In genomic region chr1:35561972-35562680, GRCh38 we compare ENCODE assay signal across 30 cellular contexts. TPM values are rescaled to one million over a fixed set of nuclear protein-coding genes. Genes with fewer than 3 reads are reported as not detected.
A peak's percentile ranks its signal among the peaks of the same experiment; 100 is the strongest.
DNase-seq lines count a peak whose midpoint lies in the region; ATAC-seq and TF ChIP-seq lines count a peak whose summit lies in the region.
"Had no signal": no experiment of that assay in that cellular context is flagged by ENCODE, and none has a peak within 500 bp of the region (broad histone marks: within the 10 kb centered on the region; RNA-seq: fewer than 3 reads in every experiment).

No MANE protein-coding gene starts in this region.

- H3K9me3 ChIP-seq in Loucy (ENCODE audit: insufficient read depth, low read depth, low read length) (no peaks in the 10 kb centered on the region), tibial nerve (no peaks in the 10 kb centered on the region), prostate gland (no peaks in the 10 kb centered on the region)
- H3K9me3 ChIP-seq: body of pancreas, right lobe of liver, testis, uterus had no signal

- H2AFZ ChIP-seq in Loucy (ENCODE audit: low read length): no peak overlapping the region
- H2AFZ ChIP-seq: parathyroid adenoma had no signal

- TF ChIP-seq POLR2A in tibial nerve (IDR thresholded peaks at IDR 0.05) (no peak), prostate gland (IDR thresholded peaks at IDR 0.05) (no peak)

- H3K4me2 ChIP-seq in Loucy (ENCODE audit: low read depth, low read length, poor library complexity, severe bottlenecking): peak overlapping the region; percentile 81

- no peaks in the 10 kb centered on the region for H3K9me2 ChIP-seq in Loucy (replicated peaks; ENCODE audit: low read depth, low read length)

- intact Hi-C loops in posterior vena cava (cut with DNase I): loop anchor here (2.0 to 5.0 kb wide), 2 partner anchors 110 to 111 kb away; no protein-coding TSS in a partner anchor
- intact Hi-C loops in prostate gland (cut with DNase I): no loop called here

- 72 to 94% methylated on average over 13 to 15 of the region's 15 CpGs for WGBS in tibial nerve, 2 donors
- 95% methylated on average over 15 of the region's 15 CpGs for WGBS in prostate gland

- H3K4me3 ChIP-seq in Loucy (ENCODE audit: low read length, poor library complexity, severe bottlenecking): peak overlapping the region; percentile 58
- no peak overlapping the region for H3K4me3 ChIP-seq in tibial nerve
- no peak overlapping the region for H3K4me3 ChIP-seq in prostate gland
- H3K4me3 ChIP-seq: body of pancreas, right lobe of liver, testis, uterus had no signal

- no peaks in the 10 kb centered on the region for H3K36me3 ChIP-seq in Loucy (ENCODE audit: insufficient read depth, low read length)
- peaks cover 0 to 67% (median 0%) of the 10 kb centered on the region in 3 donors for H3K36me3 ChIP-seq in tibial nerve
- no peaks in the 10 kb centered on the region for H3K36me3 ChIP-seq in prostate gland
- H3K36me3 ChIP-seq: uterus had no signal

- no peak for ATAC-seq in effector memory CD8-positive, alpha-beta T cell (replicated peaks)
- ATAC-seq: body of pancreas, left ventricle myocardium superior, right lobe of liver, SK-N-SH treated with all-trans-retinoic acid at 6 μM for 48 hours had no signal

- H3K27me3 ChIP-seq in Loucy (ENCODE audit: insufficient read depth, low read length, poor library complexity, severe bottlenecking): no peaks in the 10 kb centered on the region
- no peaks in the 10 kb centered on the region for H3K27me3 ChIP-seq in tibial nerve
- H3K27me3 ChIP-seq in prostate gland (replicated peaks; ENCODE audit: insufficient read depth): no peaks in the 10 kb centered on the region
- H3K27me3 ChIP-seq: body of pancreas, right lobe of liver, testis, uterus had no signal

- H3F3A ChIP-seq in Loucy (ENCODE audit: low read depth): no peaks in the 10 kb centered on the region

- no peak overlapping the region for H3K27ac Mint-ChIP-seq in T-helper 1 cell treated with Interleukin-12 subunit alpha and Interleukin-12 subunit beta and Interleukin-4 antibody, amounts not matched to agents 30 μg/mL and 1 μg/mL, for 36 hours
- H3K27ac Mint-ChIP-seq in effector memory CD8-positive, alpha-beta T cell: peak overlapping the region; percentile 32 to 71
- H3K27ac Mint-ChIP-seq: activated CD4-positive, alpha-beta T cell treated with anti-CD3 and anti-CD28 coated beads, Interleukin-2, amount 10 ng/mL, durations not matched to agents 7 days and 5 days; mesothelial cell of epicardium; T-helper 2 cell treated with Interferon-gamma antibody and Interleukin-4, amounts not matched to agents 5 μg/mL and 100 μg/mL, for 36 hours had no signal

- H3K4me1 Mint-ChIP-seq in T-helper 1 cell treated with Interleukin-12 subunit alpha and Interleukin-12 subunit beta and Interleukin-4 antibody, amounts not matched to agents 30 μg/mL and 1 μg/mL, for 36 hours (ENCODE audit: low read depth): peaks cover 39% of the 10 kb centered on the region
- H3K4me1 Mint-ChIP-seq in effector memory CD8-positive, alpha-beta T cell (ENCODE audit: low read depth in 2 of 2): peaks cover 31 to 36% of the 10 kb centered on the region in 2 donors

- TF ChIP-seq EP300 in tibial nerve (IDR thresholded peaks at IDR 0.05): no peak

- H3K27me3 Mint-ChIP-seq in T-helper 1 cell treated with Interleukin-12 subunit alpha and Interleukin-12 subunit beta and Interleukin-4 antibody, amounts not matched to agents 30 μg/mL and 1 μg/mL, for 36 hours (ENCODE audit: low read depth): no peaks in the 10 kb centered on the region
- no peaks in the 10 kb centered on the region for H3K27me3 Mint-ChIP-seq in effector memory CD8-positive, alpha-beta T cell
- H3K27me3 Mint-ChIP-seq: activated CD4-positive, alpha-beta T cell treated with anti-CD3 and anti-CD28 coated beads, Interleukin-2, amount 10 ng/mL, durations not matched to agents 7 days and 5 days; CD4-positive, CD25-positive, alpha-beta regulatory T cell; naive B cell had no signal

- no peak for DNase-seq in T-helper 1 cell
- no peak for DNase-seq in effector memory CD8-positive, alpha-beta T cell
- DNase-seq in posterior vena cava (ENCODE audit: low spot score): peak; percentile 67
- no peak for DNase-seq in tibial nerve (ENCODE audit: low spot score in 2 of 2)
- DNase-seq in prostate gland (ENCODE audit: low spot score): no peak
- DNase-seq in SHP77 (lab: John Stamatoyannopoulos, UW): no peak
- DNase-seq: activated CD4-positive, alpha-beta T cell treated with anti-CD3 and anti-CD28 coated beads, Interleukin-2, amount 10 ng/mL, durations not matched to agents 7 days and 5 days; body of pancreas; CD4-positive, CD25-positive, alpha-beta regulatory T cell; cerebellar nuclear complex; EL; islet precursor cell; left ventricle myocardium superior; naive B cell; NCI-H1048; NCI-H1694; NCI-H510A; stimulated activated CD4-positive, alpha-beta T cell treated with anti-CD3 and anti-CD28 coated beads, Interleukin-15, amount 100 ng/mL, for 24 hours; stimulated activated naive CD4-positive, alpha-beta T cell treated with Interleukin-2 at 50 U/mL for 16 hours; testis; uterus had no signal

- peak overlapping the region; percentile 69 for H3K4me3 Mint-ChIP-seq in T-helper 1 cell treated with Interleukin-12 subunit alpha and Interleukin-12 subunit beta and Interleukin-4 antibody, amounts not matched to agents 30 μg/mL and 1 μg/mL, for 36 hours
- H3K4me3 Mint-ChIP-seq in effector memory CD8-positive, alpha-beta T cell: no peak overlapping the region
- H3K4me3 Mint-ChIP-seq: activated CD4-positive, alpha-beta T cell treated with anti-CD3 and anti-CD28 coated beads, Interleukin-2, amount 10 ng/mL, durations not matched to agents 7 days and 5 days; mesothelial cell of epicardium; T-helper 2 cell treated with Interferon-gamma antibody and Interleukin-4, amounts not matched to agents 5 μg/mL and 100 μg/mL, for 36 hours had no signal

- H3K36me3 Mint-ChIP-seq in T-helper 1 cell treated with Interleukin-12 subunit alpha and Interleukin-12 subunit beta and Interleukin-4 antibody, amounts not matched to agents 30 μg/mL and 1 μg/mL, for 36 hours (ENCODE audit: low read depth): peaks cover 36% of the 10 kb centered on the region
- H3K36me3 Mint-ChIP-seq in effector memory CD8-positive, alpha-beta T cell (ENCODE audit: insufficient read depth): peaks cover 14% of the 10 kb centered on the region
- H3K36me3 Mint-ChIP-seq: naive B cell had no signal

- TF ChIP-seq CTCF in Loucy (conservative IDR thresholded peaks at IDR 0.05; ENCODE audit: low read length) (no peak), tibial nerve (IDR thresholded peaks at IDR 0.05) (no peak), prostate gland (IDR thresholded peaks at IDR 0.05) (no peak)

- peaks cover 37% of the 10 kb centered on the region for H3K79me2 ChIP-seq in Loucy (ENCODE audit: insufficient read depth, low read length)
- H3K79me2 ChIP-seq: parathyroid adenoma had no signal

- peaks cover 6% of the 10 kb centered on the region for H4K20me1 ChIP-seq in Loucy (ENCODE audit: insufficient read depth, low read length, poor library complexity, severe bottlenecking)

- H3K4me1 ChIP-seq in Loucy (ENCODE audit: insufficient read depth, low read length, poor library complexity, severe bottlenecking) (peaks cover 46% of the 10 kb centered on the region), tibial nerve (peaks cover 0 to 44% (median 4%) of the 10 kb centered on the region in 4 donors), prostate gland (replicated peaks) (peaks cover 7% of the 10 kb centered on the region)
- H3K4me1 ChIP-seq: parathyroid adenoma had no signal

- no peaks in the 10 kb centered on the region for H3K9me3 Mint-ChIP-seq in T-helper 1 cell treated with Interleukin-12 subunit alpha and Interleukin-12 subunit beta and Interleukin-4 antibody, amounts not matched to agents 30 μg/mL and 1 μg/mL, for 36 hours
- H3K9me3 Mint-ChIP-seq in effector memory CD8-positive, alpha-beta T cell: no peaks in the 10 kb centered on the region
- H3K9me3 Mint-ChIP-seq: activated CD4-positive, alpha-beta T cell treated with anti-CD3 and anti-CD28 coated beads, Interleukin-2, amount 10 ng/mL, durations not matched to agents 7 days and 5 days; mesothelial cell of epicardium; naive B cell; T-helper 2 cell treated with Interferon-gamma antibody and Interleukin-4, amounts not matched to agents 5 μg/mL and 100 μg/mL, for 36 hours had no signal

- peak overlapping the region; percentile 38 for H3K9ac ChIP-seq in Loucy (ENCODE audit: low read depth, low read length, poor library complexity, severe bottlenecking)
- H3K9ac ChIP-seq: parathyroid adenoma had no signal

- H3K27ac ChIP-seq in tibial nerve (no peak overlapping the region), prostate gland (no peak overlapping the region)
- H3K27ac ChIP-seq: body of pancreas, epithelial cell of prostate, HL-60, parathyroid adenoma, right lobe of liver, testis, uterus had no signal

RNA-seq across cellular contexts. Expression of gene NCDN, which starts 4.5 kb away (rescaled TPM):
- 10 to 100 TPM; 16.6 to 22.6 TPM for total RNA-seq in posterior vena cava
- total RNA-seq in tibial nerve: 10 to 100 TPM; 25.9 to 36.9 (median 29.3) TPM
- total RNA-seq in prostate gland: 10 to 100 TPM; 37.6 to 49.4 TPM

RNA-seq across cellular contexts. Expression of gene KIAA0319L, which starts 4.9 kb away (rescaled TPM):
- total RNA-seq in posterior vena cava: 10 to 100 TPM; 28.4 to 28.6 TPM
- total RNA-seq in tibial nerve: 100 to 1,000 TPM in 1 of 4 donors, 10 to 100 TPM in 3; 57.0 to 115 (median 70.7) TPM
- total RNA-seq in prostate gland: 100 to 1,000 TPM; 109 to 124 TPM

RNA-seq across cellular contexts. Expression of gene TFAP2E, which starts 11.0 kb away (rescaled TPM):
- total RNA-seq in posterior vena cava (under 1 TPM; 0.65 to 0.81 TPM), tibial nerve (1 to 10 TPM in 2 of 4 donors, under 1 TPM in 2; 0.44 to 3.3 (median 1.2) TPM), prostate gland (1 to 10 TPM; 2.0 to 2.2 TPM)
- total RNA-seq: body of pancreas had no signal
